ENCODE assay signal across 1 cellular context in the genomic region with DNA sequence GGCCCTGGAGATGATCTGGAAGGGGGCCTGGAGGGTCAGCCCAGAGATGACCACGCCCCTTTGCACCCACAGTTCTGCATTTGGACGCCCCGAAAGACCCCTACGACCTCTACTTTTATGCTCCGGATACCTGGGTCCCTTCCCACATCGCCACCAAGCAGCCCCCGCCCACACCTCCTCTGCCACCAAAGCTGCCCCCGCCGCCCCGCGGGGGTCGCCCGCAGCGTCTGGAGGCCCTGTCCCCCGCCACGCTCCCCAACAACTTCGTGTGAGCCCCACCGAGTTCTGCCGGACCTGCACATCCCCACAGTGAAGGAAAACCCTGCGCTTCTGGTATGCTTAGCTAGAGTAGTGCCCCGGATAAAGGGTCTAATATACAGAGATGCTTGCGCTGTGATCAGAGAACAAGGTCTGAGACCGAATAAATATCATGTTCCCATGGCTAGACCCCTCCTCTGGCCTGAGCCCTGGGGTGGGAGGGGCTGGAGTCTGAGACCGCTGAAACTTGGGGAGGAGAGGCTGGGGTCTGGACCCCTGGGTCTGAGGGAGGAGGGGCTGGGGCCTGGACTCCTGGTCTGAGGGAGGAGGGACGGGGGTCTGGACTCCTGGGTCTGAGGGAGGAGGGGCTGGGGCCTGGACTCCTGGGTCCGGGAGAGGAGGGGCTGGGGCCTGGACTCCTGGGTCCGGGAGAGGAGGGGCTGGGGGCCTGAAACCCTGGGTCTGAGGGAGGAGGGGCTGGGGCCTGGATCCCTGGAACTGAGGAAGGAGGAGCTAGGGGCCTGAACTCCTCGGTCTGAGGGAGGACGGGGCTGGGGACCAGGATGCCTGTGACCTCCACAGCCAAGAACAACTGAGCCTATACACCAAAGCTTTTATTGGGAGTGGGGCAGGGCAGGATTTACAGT.
TF ChIP-seq lines count a peak whose summit lies in the region.

No MANE protein-coding gene starts in this region.

TF ChIP-seq in K562, 482 proteins besides CTCF, POLR2A, EP300 and RAD21:
- TF ChIP-seq MTA1 (IDR thresholded peaks at IDR 0.05; ENCODE audit: borderline replicate concordance), result no peak
- TF ChIP-seq, protein P1, sequence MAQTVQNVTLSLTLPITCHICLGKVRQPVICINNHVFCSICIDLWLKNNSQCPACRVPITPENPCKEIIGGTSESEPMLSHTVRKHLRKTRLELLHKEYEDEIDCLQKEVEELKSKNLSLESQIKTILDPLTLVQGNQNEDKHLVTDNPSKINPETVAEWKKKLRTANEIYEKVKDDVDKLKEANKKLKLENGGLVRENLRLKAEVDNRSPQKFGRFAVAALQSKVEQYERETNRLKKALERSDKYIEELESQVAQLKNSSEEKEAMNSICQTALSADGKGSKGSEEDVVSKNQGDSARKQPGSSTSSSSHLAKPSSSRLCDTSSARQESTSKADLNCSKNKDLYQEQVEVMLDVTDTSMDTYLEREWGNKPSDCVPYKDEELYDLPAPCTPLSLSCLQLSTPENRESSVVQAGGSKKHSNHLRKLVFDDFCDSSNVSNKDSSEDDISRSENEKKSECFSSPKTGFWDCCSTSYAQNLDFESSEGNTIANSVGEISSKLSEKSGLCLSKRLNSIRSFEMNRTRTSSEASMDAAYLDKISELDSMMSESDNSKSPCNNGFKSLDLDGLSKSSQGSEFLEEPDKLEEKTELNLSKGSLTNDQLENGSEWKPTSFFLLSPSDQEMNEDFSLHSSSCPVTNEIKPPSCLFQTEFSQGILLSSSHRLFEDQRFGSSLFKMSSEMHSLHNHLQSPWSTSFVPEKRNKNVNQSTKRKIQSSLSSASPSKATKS (CRISPR knock-in tag; IDR thresholded peaks at IDR 0.05), result no peak
- TF ChIP-seq, protein P2, sequence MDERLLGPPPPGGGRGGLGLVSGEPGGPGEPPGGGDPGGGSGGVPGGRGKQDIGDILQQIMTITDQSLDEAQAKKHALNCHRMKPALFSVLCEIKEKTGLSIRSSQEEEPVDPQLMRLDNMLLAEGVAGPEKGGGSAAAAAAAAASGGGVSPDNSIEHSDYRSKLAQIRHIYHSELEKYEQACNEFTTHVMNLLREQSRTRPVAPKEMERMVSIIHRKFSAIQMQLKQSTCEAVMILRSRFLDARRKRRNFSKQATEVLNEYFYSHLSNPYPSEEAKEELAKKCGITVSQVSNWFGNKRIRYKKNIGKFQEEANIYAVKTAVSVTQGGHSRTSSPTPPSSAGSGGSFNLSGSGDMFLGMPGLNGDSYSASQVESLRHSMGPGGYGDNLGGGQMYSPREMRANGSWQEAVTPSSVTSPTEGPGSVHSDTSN (CRISPR knock-in tag; IDR thresholded peaks at IDR 0.05; ENCODE audit: low read depth), result no peak
- TF ChIP-seq, protein P2 (tag; conservative IDR thresholded peaks at IDR 0.05; ENCODE audit: low read depth), result no peak
- TF ChIP-seq, protein P3, sequence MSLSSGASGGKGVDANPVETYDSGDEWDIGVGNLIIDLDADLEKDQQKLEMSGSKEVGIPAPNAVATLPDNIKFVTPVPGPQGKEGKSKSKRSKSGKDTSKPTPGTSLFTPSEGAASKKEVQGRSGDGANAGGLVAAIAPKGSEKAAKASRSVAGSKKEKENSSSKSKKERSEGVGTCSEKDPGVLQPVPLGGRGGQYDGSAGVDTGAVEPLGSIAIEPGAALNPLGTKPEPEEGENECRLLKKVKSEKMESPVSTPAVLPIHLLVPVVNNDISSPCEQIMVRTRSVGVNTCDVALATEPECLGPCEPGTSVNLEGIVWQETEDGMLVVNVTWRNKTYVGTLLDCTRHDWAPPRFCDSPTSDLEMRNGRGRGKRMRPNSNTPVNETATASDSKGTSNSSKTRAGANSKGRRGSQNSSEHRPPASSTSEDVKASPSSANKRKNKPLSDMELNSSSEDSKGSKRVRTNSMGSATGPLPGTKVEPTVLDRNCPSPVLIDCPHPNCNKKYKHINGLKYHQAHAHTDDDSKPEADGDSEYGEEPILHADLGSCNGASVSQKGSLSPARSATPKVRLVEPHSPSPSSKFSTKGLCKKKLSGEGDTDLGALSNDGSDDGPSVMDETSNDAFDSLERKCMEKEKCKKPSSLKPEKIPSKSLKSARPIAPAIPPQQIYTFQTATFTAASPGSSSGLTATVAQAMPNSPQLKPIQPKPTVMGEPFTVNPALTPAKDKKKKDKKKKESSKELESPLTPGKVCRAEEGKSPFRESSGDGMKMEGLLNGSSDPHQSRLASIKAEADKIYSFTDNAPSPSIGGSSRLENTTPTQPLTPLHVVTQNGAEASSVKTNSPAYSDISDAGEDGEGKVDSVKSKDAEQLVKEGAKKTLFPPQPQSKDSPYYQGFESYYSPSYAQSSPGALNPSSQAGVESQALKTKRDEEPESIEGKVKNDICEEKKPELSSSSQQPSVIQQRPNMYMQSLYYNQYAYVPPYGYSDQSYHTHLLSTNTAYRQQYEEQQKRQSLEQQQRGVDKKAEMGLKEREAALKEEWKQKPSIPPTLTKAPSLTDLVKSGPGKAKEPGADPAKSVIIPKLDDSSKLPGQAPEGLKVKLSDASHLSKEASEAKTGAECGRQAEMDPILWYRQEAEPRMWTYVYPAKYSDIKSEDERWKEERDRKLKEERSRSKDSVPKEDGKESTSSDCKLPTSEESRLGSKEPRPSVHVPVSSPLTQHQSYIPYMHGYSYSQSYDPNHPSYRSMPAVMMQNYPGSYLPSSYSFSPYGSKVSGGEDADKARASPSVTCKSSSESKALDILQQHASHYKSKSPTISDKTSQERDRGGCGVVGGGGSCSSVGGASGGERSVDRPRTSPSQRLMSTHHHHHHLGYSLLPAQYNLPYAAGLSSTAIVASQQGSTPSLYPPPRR (CRISPR knock-in tag; IDR thresholded peaks at IDR 0.05; ENCODE audit: borderline replicate concordance), result no peak
